Comparison of ENCODE assay signal across 16 cellular contexts in the genomic region with DNA sequence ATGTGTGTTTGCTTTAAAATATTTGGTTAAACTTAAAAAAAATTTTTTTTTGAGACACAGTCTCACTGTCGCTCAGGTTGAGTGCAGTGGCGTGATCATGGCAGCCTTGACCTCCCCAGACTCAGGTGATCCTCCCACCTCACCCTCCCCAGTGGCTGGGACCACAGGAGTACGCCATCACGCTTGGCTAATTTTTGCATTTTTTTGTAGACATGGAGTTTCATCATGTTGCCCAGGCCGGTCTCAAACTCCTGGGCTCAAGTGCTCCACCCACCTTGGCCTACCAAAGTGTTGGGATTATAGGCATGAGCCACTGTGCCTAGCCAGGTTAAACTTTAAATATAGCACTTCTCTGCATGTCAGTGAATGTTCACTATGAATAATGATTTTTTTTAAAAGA.
"Had no signal": no experiment of that assay in that cellular context is flagged by ENCODE, and none has a peak within 500 bp of the region (broad histone marks: within the 10 kb centered on the region; RNA-seq: fewer than 3 reads in every experiment).

No MANE protein-coding gene starts in this region.

- DNase-seq: activated CD4-positive, alpha-beta T cell treated with anti-CD3 and anti-CD28 coated beads, Interleukin-2, amount 50 U/mL, for 1 hour; activated CD8-positive, alpha-beta memory T cell treated with anti-CD3 and anti-CD28 coated beads for 24 hours; activated gamma-delta T cell treated with Interleukin-2 at 50 U/mL for 16 hours; dorsolateral prefrontal cortex; endodermal cell; gastrocnemius medialis; nephron progenitor cell; sigmoid colon; stimulated activated naive CD4-positive, alpha-beta T cell treated with Interleukin-2 at 50 U/mL for 16 hours; T-helper 1 cell; T1000; transverse colon had no signal

- H3K27ac Mint-ChIP-seq: activated naive CD8-positive, alpha-beta T cell; nephron progenitor cell had no signal

- ATAC-seq: activated CD4-positive, CD25-positive, alpha-beta regulatory T cell treated with anti-CD3 and anti-CD28 coated beads, Interleukin-2, amount 50 U/mL, for 24 hours; gastrocnemius medialis; left lobe of liver had no signal

- H3K27ac ChIP-seq: gastrocnemius medialis, sigmoid colon, transverse colon, vagina had no signal

- H3K36me3 ChIP-seq: gastrocnemius medialis, sigmoid colon, transverse colon, vagina had no signal

- H3K9me3 Mint-ChIP-seq: endodermal cell, nephron progenitor cell had no signal

- H3K4me1 ChIP-seq: gastrocnemius medialis had no signal

- H3K4me3 ChIP-seq: dorsolateral prefrontal cortex, gastrocnemius medialis, sigmoid colon, transverse colon, vagina had no signal

- H3K4me3 Mint-ChIP-seq: activated naive CD8-positive, alpha-beta T cell; endodermal cell; nephron progenitor cell had no signal

- H3K9me3 ChIP-seq: gastrocnemius medialis, sigmoid colon, transverse colon, vagina had no signal

- H3K27me3 ChIP-seq: dorsolateral prefrontal cortex, gastrocnemius medialis, sigmoid colon, transverse colon, vagina had no signal
